In the genomic region with DNA sequence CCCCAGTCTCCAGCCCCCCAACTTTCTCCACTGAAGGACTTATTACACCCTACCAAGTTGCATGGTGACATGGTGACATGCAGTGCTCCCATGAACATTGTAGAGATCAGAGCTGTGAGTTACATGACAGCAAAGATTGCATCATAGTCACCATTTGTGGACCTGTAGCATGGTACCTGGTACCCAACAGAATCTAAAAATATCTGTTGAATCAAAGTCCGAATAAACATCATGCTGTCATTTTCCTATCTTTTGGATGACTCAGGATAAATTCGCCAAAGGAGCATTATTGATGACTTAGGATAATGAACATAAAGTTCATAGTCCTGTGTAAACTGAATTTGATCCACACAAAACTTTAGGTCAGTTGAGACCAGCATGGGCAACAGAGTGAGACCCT, we compare ENCODE assay signal across 1 cellular context.
TF ChIP-seq lines count a peak whose summit lies in the region.

No MANE protein-coding gene starts in this region.

TF ChIP-seq in HepG2, 621 proteins besides CTCF, POLR2A, EP300 and RAD21 (continued from another document):
- TF ChIP-seq ZMAT3 (CRISPR knock-in tag; conservative IDR thresholded peaks at IDR 0.05), result no peak
- TF ChIP-seq ARID2 (CRISPR knock-in tag; IDR thresholded peaks at IDR 0.05; ENCODE audit: borderline replicate concordance), result no peak
- TF ChIP-seq ZNF17 (CRISPR knock-in tag; IDR thresholded peaks at IDR 0.05), result no peak
- no peak for TF ChIP-seq ZBTB39 (CRISPR knock-in tag; IDR thresholded peaks at IDR 0.05)
- no peak for TF ChIP-seq ATF1 (CRISPR knock-in tag; IDR thresholded peaks at IDR 0.05)
- TF ChIP-seq ZNF101 (CRISPR knock-in tag; IDR thresholded peaks at IDR 0.05; ENCODE audit: borderline replicate concordance, low read depth), result no peak
- no peak for TF ChIP-seq POGK (CRISPR knock-in tag; conservative IDR thresholded peaks at IDR 0.05)
- TF ChIP-seq HMGXB3 (CRISPR knock-in tag; IDR thresholded peaks at IDR 0.05; ENCODE audit: borderline replicate concordance), result no peak
- TF ChIP-seq, protein P1, sequence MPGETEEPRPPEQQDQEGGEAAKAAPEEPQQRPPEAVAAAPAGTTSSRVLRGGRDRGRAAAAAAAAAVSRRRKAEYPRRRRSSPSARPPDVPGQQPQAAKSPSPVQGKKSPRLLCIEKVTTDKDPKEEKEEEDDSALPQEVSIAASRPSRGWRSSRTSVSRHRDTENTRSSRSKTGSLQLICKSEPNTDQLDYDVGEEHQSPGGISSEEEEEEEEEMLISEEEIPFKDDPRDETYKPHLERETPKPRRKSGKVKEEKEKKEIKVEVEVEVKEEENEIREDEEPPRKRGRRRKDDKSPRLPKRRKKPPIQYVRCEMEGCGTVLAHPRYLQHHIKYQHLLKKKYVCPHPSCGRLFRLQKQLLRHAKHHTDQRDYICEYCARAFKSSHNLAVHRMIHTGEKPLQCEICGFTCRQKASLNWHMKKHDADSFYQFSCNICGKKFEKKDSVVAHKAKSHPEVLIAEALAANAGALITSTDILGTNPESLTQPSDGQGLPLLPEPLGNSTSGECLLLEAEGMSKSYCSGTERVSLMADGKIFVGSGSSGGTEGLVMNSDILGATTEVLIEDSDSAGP (CRISPR knock-in tag; IDR thresholded peaks at IDR 0.05; ENCODE audit: borderline replicate concordance), result no peak
- no peak for TF ChIP-seq KLF9 (CRISPR knock-in tag; IDR thresholded peaks at IDR 0.05; ENCODE audit: low read depth)
- peak; percentile 75 for TF ChIP-seq MAFF (IDR thresholded peaks at IDR 0.05; ENCODE audit: low read depth, low read length)
- TF ChIP-seq ISX (CRISPR knock-in tag; conservative IDR thresholded peaks at IDR 0.05), result no peak
